In genomic region chr17:66567234-66568170, GRCh38 we compare ENCODE assay signal across 8 cellular contexts.
DNase-seq lines count a peak whose midpoint lies in the region; ATAC-seq and TF ChIP-seq lines count a peak whose summit lies in the region.

No MANE protein-coding gene starts in this region.

- WGBS in sigmoid colon, 2 donors, result 57 to 63% methylated on average over 15 of the region's 15 CpGs

- POLR2A ChIA-PET in CD8-positive, alpha-beta memory T cell (lab: Charles Lee), result interaction anchor here (0.7 kb wide), 1 partner anchor 123 kb away, joined by 3 read pairs; no protein-coding TSS in a partner anchor

- no peak overlapping the region for H3K4me3 ChIP-seq in CD8-positive, alpha-beta memory T cell (ENCODE audit: low read length)
- H3K4me3 ChIP-seq in right atrium auricular region (no peak overlapping the region), sigmoid colon (no peak overlapping the region)

- no peak for TF ChIP-seq POLR2A in sigmoid colon (IDR thresholded peaks at IDR 0.05)

- peak; percentile 43 to 81 for TF ChIP-seq CTCF in right atrium auricular region (IDR thresholded peaks at IDR 0.05)
- TF ChIP-seq CTCF in sigmoid colon (IDR thresholded peaks at IDR 0.05), result peak; percentile 70 to 83 (median 73)

- no peaks in the 10 kb centered on the region for H3K27me3 Mint-ChIP-seq in CD8-positive, alpha-beta memory T cell

- H3K4me1 ChIP-seq in CD8-positive, alpha-beta memory T cell (ENCODE audit: insufficient read depth, low read length), result no peaks in the 10 kb centered on the region
- H3K4me1 ChIP-seq in right atrium auricular region (no peaks in the 10 kb centered on the region), sigmoid colon (peaks cover 0 to 33% (median 20%) of the 10 kb centered on the region in 4 donors)

- H3K36me3 Mint-ChIP-seq in CD8-positive, alpha-beta memory T cell, result no peaks in the 10 kb centered on the region

- peaks cover 5 to 24% (median 14%) of the 10 kb centered on the region in 3 donors for H3K4me1 Mint-ChIP-seq in CD8-positive, alpha-beta memory T cell

- CTCF ChIA-PET in CD8-positive, alpha-beta memory T cell (lab: Charles Lee), result interaction anchor here (0.6 to 1.9 kb wide), 15 partner anchors 10 to 367 kb away, joined by 3 to 16 read pairs (median 4); no protein-coding TSS in a partner anchor

- H3K36me3 ChIP-seq in CD8-positive, alpha-beta memory T cell (ENCODE audit: insufficient read depth, low read length), result no peaks in the 10 kb centered on the region
- H3K36me3 ChIP-seq in right atrium auricular region (no peaks in the 10 kb centered on the region), sigmoid colon (no peaks in the 10 kb centered on the region)

- in situ Hi-C loops in KBM-7 (cut with MboI; ENCODE audit: low pct_unique_long_range_greater_than_20kb, low sequenced_read_pairs), result no loop called here

- peak; percentile 53 to 76 (median 66) for DNase-seq in CD8-positive, alpha-beta memory T cell
- DNase-seq in KBM-7 (peak; percentile 81), SW480 (ENCODE audit: low spot score) (peak; percentile 66), amniotic epithelial cell (ENCODE audit: low read depth) (peak; percentile 92), right atrium auricular region (ENCODE audit: low spot score) (peak; percentile 78), sigmoid colon (peak; percentile 87)

- H3K27ac ChIP-seq in CD8-positive, alpha-beta memory T cell (ENCODE audit: low read depth, low read length), result no peak overlapping the region
- H3K27ac ChIP-seq in right atrium auricular region (no peak overlapping the region), sigmoid colon (peak overlapping the region in 2 of 4 donors; percentile 1 to 30)

- H3K9me3 Mint-ChIP-seq in CD8-positive, alpha-beta memory T cell, result no peaks in the 10 kb centered on the region

- no peaks in the 10 kb centered on the region for H3K27me3 ChIP-seq in CD8-positive, alpha-beta memory T cell (ENCODE audit: insufficient read depth, low read length, poor library complexity, severe bottlenecking)
- H3K27me3 ChIP-seq in right atrium auricular region, result no peaks in the 10 kb centered on the region
- H3K27me3 ChIP-seq in sigmoid colon, result no peaks in the 10 kb centered on the region

- TF ChIP-seq EP300 in sigmoid colon (IDR thresholded peaks at IDR 0.05), result no peak

- H3K9me3 ChIP-seq in CD8-positive, alpha-beta memory T cell (ENCODE audit: low read length), result no peaks in the 10 kb centered on the region
- H3K9me3 ChIP-seq in right atrium auricular region, result no peaks in the 10 kb centered on the region
- no peaks in the 10 kb centered on the region for H3K9me3 ChIP-seq in sigmoid colon

- ATAC-seq in GM19463 (IDR thresholded peaks at IDR 0.05; ENCODE audit: unreplicated experiment) (peak; percentile 54), GM21825 (IDR thresholded peaks at IDR 0.05; ENCODE audit: unreplicated experiment) (no peak)

- H3K4me3 Mint-ChIP-seq in CD8-positive, alpha-beta memory T cell, result no peak overlapping the region

- peak overlapping the region in 2 of 8 donors; percentile 22 to 69 for H3K27ac Mint-ChIP-seq in CD8-positive, alpha-beta memory T cell

- intact Hi-C loops in sigmoid colon (cut with DNase I), result loop anchor here (1.0 to 10.0 kb wide), 3 partner anchors 107 to 312 kb away; partner anchors contain the start of gene PRKCA
